ENCODE assay signal across 22 cellular contexts in genomic region chr9:122978586-122978985, GRCh38. TPM values are rescaled to one million over a fixed set of nuclear protein-coding genes. Genes with fewer than 3 reads are reported as not detected.
DNase-seq lines count a peak whose midpoint lies in the region; ATAC-seq and TF ChIP-seq lines count a peak whose summit lies in the region.
"Had no signal": no experiment of that assay in that cellular context is flagged by ENCODE, and none has a peak within 500 bp of the region (broad histone marks: within the 10 kb centered on the region; RNA-seq: fewer than 3 reads in every experiment).

No MANE protein-coding gene starts in this region.

- no peak overlapping the region for H3K4me3 ChIP-seq in IMR-90 (ENCODE audit: insufficient read depth, low read depth, low read length)
- no peak overlapping the region for H3K4me3 ChIP-seq in GM23338
- H3K4me3 ChIP-seq: SK-N-MC had no signal

- H3K23ac ChIP-seq in IMR-90 (ENCODE audit: low read depth, low read length), result no peak overlapping the region

- H4K20me1 ChIP-seq in IMR-90 (ENCODE audit: insufficient read depth, low read length), result no peaks in the 10 kb centered on the region; the same call in 1 of the 2 replicates
- H4K20me1 ChIP-seq in GM23338 (replicated peaks; ENCODE audit: insufficient read depth), result peaks cover 20% of the 10 kb centered on the region; the same call in 1 of the 2 replicates

- no peak overlapping the region for H2BK20ac ChIP-seq in IMR-90 (ENCODE audit: low read depth, low read length)

- H4K5ac ChIP-seq in IMR-90 (ENCODE audit: low read depth, low read length), result no peak overlapping the region

- H2AFZ ChIP-seq in IMR-90 (replicated peaks; ENCODE audit: low read length, poor library complexity) (no peak overlapping the region), GM23338 (no peak overlapping the region)

- no peaks in the 10 kb centered on the region; the same call in none of the 2 replicates for H3K9me1 ChIP-seq in IMR-90 (ENCODE audit: insufficient read depth, low read length)

- H2AK9ac ChIP-seq in IMR-90 (replicated peaks; ENCODE audit: low read depth, low read length, poor library complexity), result no peak overlapping the region

- H3K9me3 ChIP-seq in IMR-90 (ENCODE audit: control insufficient read depth, insufficient read depth, low read length), result no peaks in the 10 kb centered on the region

- H3K27ac Mint-ChIP-seq in osteocyte (ENCODE audit: unreplicated experiment) (peak overlapping the region; percentile 10), GM23338 (no peak overlapping the region)
- H3K27ac Mint-ChIP-seq: B cell, CD14-positive monocyte, H9 had no signal

- no peak overlapping the region for H3K18ac ChIP-seq in IMR-90 (ENCODE audit: low read depth, low read length)

- no peak overlapping the region for H2BK15ac ChIP-seq in IMR-90 (ENCODE audit: low read depth, low read length)

- H3K79me1 ChIP-seq in IMR-90 (ENCODE audit: low read depth in 1 of 2, low read length in 2 of 2), result peaks cover 34 to 58% of the 10 kb centered on the region in 2 experiments

- peaks cover 4% of the 10 kb centered on the region for H3K36me3 ChIP-seq in IMR-90 (ENCODE audit: control insufficient read depth, insufficient read depth, low read length)
- H3K36me3 ChIP-seq in GM23338 (ENCODE audit: insufficient read depth), result no peaks in the 10 kb centered on the region

- TF ChIP-seq RAD21 in IMR-90 (IDR thresholded peaks at IDR 0.05; ENCODE audit: low read length), result no peak

- H3K4me3 Mint-ChIP-seq in osteocyte (ENCODE audit: unreplicated experiment), result no peak overlapping the region
- H3K4me3 Mint-ChIP-seq in GM23338, result no peak overlapping the region
- H3K4me3 Mint-ChIP-seq: B cell, CD14-positive monocyte, H9 had no signal

- H4K8ac ChIP-seq in IMR-90 (ENCODE audit: low read depth in 2 of 2, low read length in 2 of 2), result no peak overlapping the region

- POLR2A ChIA-PET in IMR-90 (lab: Charles Lee; ENCODE audit: unreplicated experiment), result no interaction called here

- no TSS peak for BruUV-seq in IMR-90 (replicated peaks; lab: Mats Ljungman, UMichigan)

- H3K14ac ChIP-seq in IMR-90 (replicated peaks; ENCODE audit: low read depth, low read length), result no peak overlapping the region

- in situ Hi-C loops in IMR-90 (cut with MboI; ENCODE audit: low sequenced_read_pairs), result no loop called here

- H3K27me3 Mint-ChIP-seq in osteocyte (ENCODE audit: unreplicated experiment) (no peaks in the 10 kb centered on the region), GM23338 (ENCODE audit: insufficient read depth, low read depth, poor library complexity) (no peaks in the 10 kb centered on the region)
- H3K27me3 Mint-ChIP-seq: B cell had no signal

- peaks cover 18% of the 10 kb centered on the region for H3K36me3 Mint-ChIP-seq in osteocyte (ENCODE audit: unreplicated experiment)
- no peaks in the 10 kb centered on the region; the same call in 1 of the 3 replicates for H3K36me3 Mint-ChIP-seq in GM23338 (ENCODE audit: low read depth)

- H3K27ac ChIP-seq in IMR-90 (ENCODE audit: insufficient read depth, low read length) (no peak overlapping the region), GM23338 (ENCODE audit: low read depth) (no peak overlapping the region)
- H3K27ac ChIP-seq: HL-60, SK-N-MC had no signal

- TF ChIP-seq POLR2A in IMR-90 (IDR thresholded peaks at IDR 0.05; ENCODE audit: low read depth, low read length), result no peak

- intact Hi-C loops in IMR-90 (cut with micrococcal nuclease), result no loop called here
- intact Hi-C loops in Right ventricle myocardium inferior (cut with DNase I), result no loop called here

- CTCF ChIA-PET in IMR-90 (lab: Yijun Ruan, JAX), result interaction anchor here (0.7 kb wide), 1 partner anchor 61 kb away, joined by 3 read pairs; no protein-coding TSS in a partner anchor

- no peaks in the 10 kb centered on the region; the same call in 1 of the 2 replicates for H3K4me1 ChIP-seq in IMR-90 (ENCODE audit: control insufficient read depth, insufficient read depth, low read length)
- no peaks in the 10 kb centered on the region for H3K4me1 ChIP-seq in GM23338 (ENCODE audit: insufficient read depth)

- H3K9me3 Mint-ChIP-seq in osteocyte (ENCODE audit: unreplicated experiment), result no peaks in the 10 kb centered on the region
- H3K9me3 Mint-ChIP-seq in GM23338, result no peaks in the 10 kb centered on the region
- H3K9me3 Mint-ChIP-seq: CD14-positive monocyte, H9 had no signal

- H2BK5ac ChIP-seq in IMR-90 (ENCODE audit: low read depth, low read length, poor library complexity, severe bottlenecking), result no peak overlapping the region

- DNase-seq in NCI-H345 treated with DMSO at 0.1 percent for 48 hours (lab: John Stamatoyannopoulos, UW; ENCODE audit: unreplicated experiment) (peak; percentile 17), NCI-H345 (lab: John Stamatoyannopoulos, UW) (no peak), IMR-90 (peak; percentile 2), RKO (ENCODE audit: low spot score) (peak; percentile 40), osteocyte (ENCODE audit: extremely low spot score, unreplicated experiment) (no peak), Right ventricle myocardium inferior (ENCODE audit: missing footprints) (no peak), GM23338 (ENCODE audit: low spot score) (no peak)
- DNase-seq: H9, KBM-7, NCI-H1930, NCI-H446, NCI-H526, OCI-M1, RPMI8226, SHP77 treated with DMSO at 0.1 percent for 48 hours, T-helper 1 cell had no signal

- no peaks in the 10 kb centered on the region for H3F3A ChIP-seq in GM23338 (replicated peaks; ENCODE audit: low read depth)

- H3K9me2 ChIP-seq in GM23338 (ENCODE audit: insufficient read depth), result no peaks in the 10 kb centered on the region

- H2BK120ac ChIP-seq in IMR-90 (ENCODE audit: low read depth, low read length), result no peak overlapping the region

- H3K9ac ChIP-seq in IMR-90 (ENCODE audit: low read depth, low read length), result no peak overlapping the region

- dilution Hi-C loops in IMR-90 (cut with HindIII; ENCODE audit: low sequenced_read_pairs, unreplicated experiment), result loop anchor here (25.0 kb wide), 1 partner anchor 91 kb away; no protein-coding TSS in a partner anchor

- H4K91ac ChIP-seq in IMR-90 (ENCODE audit: insufficient read depth, low read depth, low read length), result no peak overlapping the region

- no peak overlapping the region for H3K56ac ChIP-seq in IMR-90 (ENCODE audit: extremely low read depth, insufficient read depth, low read length)

- H3K4ac ChIP-seq in IMR-90 (ENCODE audit: low read depth, low read length), result no peak overlapping the region

- no peak overlapping the region for H3K4me2 ChIP-seq in IMR-90 (ENCODE audit: low read depth, low read length)
- no peak overlapping the region for H3K4me2 ChIP-seq in GM23338

- H3K4me1 Mint-ChIP-seq in osteocyte (ENCODE audit: unreplicated experiment), result peaks cover 17% of the 10 kb centered on the region
- no peaks in the 10 kb centered on the region for H3K4me1 Mint-ChIP-seq in GM23338
- H3K4me1 Mint-ChIP-seq: B cell, CD14-positive monocyte, H9 had no signal

- H3K79me2 ChIP-seq in GM23338 (replicated peaks; ENCODE audit: insufficient read depth), result peaks cover 83% of the 10 kb centered on the region

- ATAC-seq in IMR-90 (ENCODE audit: low read depth) (no peak), Right ventricle myocardium inferior (no peak), GM23338 (no peak)
- ATAC-seq: HepG2 had no signal

- H2AK5ac ChIP-seq in IMR-90 (ENCODE audit: low read depth, low read length), result no peak overlapping the region

- WGBS in IMR-90 (ENCODE audit: extremely low coverage in 2 of 2, insufficient read length in 1 of 2), 2 experiments, result no CpG with 5 or more reads among the region's 3 CpGs

- no peak for TF ChIP-seq CTCF in IMR-90 (conservative IDR thresholded peaks at IDR 0.05; ENCODE audit: low read depth, low read length)
- no peak for TF ChIP-seq CTCF in osteocyte (IDR thresholded peaks at IDR 0.05)
- TF ChIP-seq CTCF in GM23338 (conservative IDR thresholded peaks at IDR 0.05; ENCODE audit: low read depth in 2 of 2), result no peak

- no peaks in the 10 kb centered on the region for H3K27me3 ChIP-seq in IMR-90 (ENCODE audit: control insufficient read depth, insufficient read depth, low read length)
- no peaks in the 10 kb centered on the region for H3K27me3 ChIP-seq in GM23338 (ENCODE audit: insufficient read depth)

TF ChIP-seq in IMR-90, 13 proteins besides CTCF, POLR2A, EP300 and RAD21 (continues in another document):
- TF ChIP-seq MAZ (IDR thresholded peaks at IDR 0.05; ENCODE audit: borderline replicate concordance, low read depth, low read length), result no peak
- TF ChIP-seq CHD1 (IDR thresholded peaks at IDR 0.05; ENCODE audit: low read depth, low read length), result no peak
- no peak for TF ChIP-seq MXI1 (IDR thresholded peaks at IDR 0.05; ENCODE audit: borderline replicate concordance, low read depth, low read length)
- no peak for TF ChIP-seq NFE2L2 (IDR thresholded peaks at IDR 0.05; ENCODE audit: low read depth, low read length)

TF ChIP-seq in GM23338, 12 proteins besides CTCF, POLR2A, EP300 and RAD21:
- TF ChIP-seq EZH2 (IDR thresholded peaks at IDR 0.05; ENCODE audit: low read depth, unreplicated experiment) (no peak), ZNF114 (CRISPR knock-in tag; IDR thresholded peaks at IDR 0.05) (no peak), EZH2phosphoT487 (IDR thresholded peaks at IDR 0.05; ENCODE audit: unreplicated experiment) (no peak), NANOG (IDR thresholded peaks at IDR 0.05; ENCODE audit: borderline replicate concordance) (no peak)
TF ChIP-seq in GM23338: peak in this region for 0.

RNA-seq across cellular contexts. Expression of gene RABGAP1, which starts 37.8 kb away (rescaled TPM):
- total RNA-seq in IMR-90 (2012; rRNA removed) (39.7 and 53.9 TPM in 2 replicates), osteocyte (88.4 and 92.9 TPM in 2 replicates), Right ventricle myocardium inferior (45.1 TPM)
- polyA plus RNA-seq in IMR-90 (2012; rRNA removed) (17.2 and 20.0 TPM in 2 replicates), GM23338 (2016; fragmentation: Nextera tagmentation; extraction: Ambion mirVana) (8.1 and 8.5 TPM in 2 replicates)
- polyA plus RNA-seq in IMR-90 (2012; cell fraction: cytosol; rRNA removed), result 5.0 and 6.2 TPM in 2 replicates
- 6.5 and 27.2 TPM in 2 replicates for polyA plus RNA-seq in IMR-90 (2012; cell fraction: nucleus; rRNA removed; ENCODE audit: low replicate concordance)
- 33.9 and 34.0 TPM in 2 replicates for total RNA-seq in GM23338 (2014; rRNA removed; shearing (Covaris generic))

RNA-seq across cellular contexts. Expression of gene ZBTB26, which starts 47.3 kb away (rescaled TPM):
- 5.8 and 6.1 TPM in 2 replicates for total RNA-seq in IMR-90 (2012; rRNA removed)
- polyA plus RNA-seq in IMR-90 (2012; rRNA removed), result 2.3 and 3.1 TPM in 2 replicates
- polyA plus RNA-seq in IMR-90 (2012; cell fraction: cytosol; rRNA removed), result 0.77 and 1.2 TPM in 2 replicates
- 0.79 and 8.2 TPM in 2 replicates for polyA plus RNA-seq in IMR-90 (2012; cell fraction: nucleus; rRNA removed; ENCODE audit: low replicate concordance)
- 8.6 and 9.0 TPM in 2 replicates for total RNA-seq in osteocyte
- 4.6 TPM for total RNA-seq in Right ventricle myocardium inferior
- 9.0 and 9.7 TPM in 2 replicates for total RNA-seq in GM23338 (2014; rRNA removed; shearing (Covaris generic))
- polyA plus RNA-seq in GM23338 (2016; fragmentation: Nextera tagmentation; extraction: Ambion mirVana), result 2.7 and 3.0 TPM in 2 replicates

RNA-seq across cellular contexts. Expression of gene GPR21, which starts 54.9 kb away (rescaled TPM):
- 0.28 and 0.90 TPM in 2 replicates for total RNA-seq in IMR-90 (2012; rRNA removed)
- polyA plus RNA-seq in IMR-90 (2012; rRNA removed), result not detected in 2 replicates
- 0.11 TPM in 1 of 2 replicates, not detected in the other for polyA plus RNA-seq in IMR-90 (2012; cell fraction: cytosol; rRNA removed)
- polyA plus RNA-seq in IMR-90 (2012; cell fraction: nucleus; rRNA removed; ENCODE audit: low replicate concordance), result 0.22 and 0.58 TPM in 2 replicates
- 3.4 and 4.3 TPM in 2 replicates for total RNA-seq in osteocyte
- 0.49 TPM for total RNA-seq in Right ventricle myocardium inferior
- total RNA-seq in GM23338 (2014; rRNA removed; shearing (Covaris generic)), result 0.90 and 1.9 TPM in 2 replicates
- 0.24 TPM in 1 of 2 replicates, not detected in the other for polyA plus RNA-seq in GM23338 (2016; fragmentation: Nextera tagmentation; extraction: Ambion mirVana)
- total RNA-seq: HT-29 had no signal
- polyA plus RNA-seq: CD14-positive monocyte had no signal

Comparison
In these comparisons a context has a peak if more than half of its experiments do, and no peak if none do; other contexts are left out.
1. DNase-seq: peak in NCI-H345 treated with DMSO at 0.1 percent for 48 hours (single experiment), IMR-90 (single experiment) and RKO (single experiment); none in NCI-H345 (single experiment), osteocyte (single experiment), Right ventricle myocardium inferior (single experiment) and GM23338 (single experiment).